Comparison of ENCODE assay signal across 12 cellular contexts in genomic region chr3:13238687-13239466, GRCh38.
A peak's percentile ranks its signal among the peaks of the same experiment; 100 is the strongest.
DNase-seq lines count a peak whose midpoint lies in the region; ATAC-seq and TF ChIP-seq lines count a peak whose summit lies in the region.
"Had no signal": no experiment of that assay in that cellular context is flagged by ENCODE, and none has a peak within 500 bp of the region (broad histone marks: within the 10 kb centered on the region; RNA-seq: fewer than 3 reads in every experiment).

No MANE protein-coding gene starts in this region.

- H3K4me2 ChIP-seq in neuronal stem cell (ENCODE audit: insufficient read depth, low read length, poor library complexity, severe bottlenecking) (no peak overlapping the region), osteoblast (ENCODE audit: insufficient read depth, low read length) (no peak overlapping the region)

- H3K79me1 ChIP-seq in neuronal stem cell (ENCODE audit: low read depth, low read length): peaks cover 1% of the 10 kb centered on the region

- WGBS in right cardiac atrium: 86% methylated on average over 18 of the region's 18 CpGs
- WGBS in neuronal stem cell (ENCODE audit: extremely low coverage in 2 of 2, insufficient read length in 2 of 2, insufficient replicate concordance in 1 of 2), 2 donors: no CpG with 5 or more reads among the region's 18 CpGs

- ATAC-seq in right cardiac atrium (no peak), left ventricle myocardium superior (no peak)

- peak overlapping the region; percentile 24 for H2BK120ac ChIP-seq in neuronal stem cell (ENCODE audit: low read depth, low read length)

- H3K4me3 ChIP-seq in right cardiac atrium (ENCODE audit: low read length) (no peak overlapping the region), HEK293 (ENCODE audit: low read depth, low read length) (no peak overlapping the region), neuronal stem cell (ENCODE audit: low read length in 2 of 2) (no peak overlapping the region), osteoblast (ENCODE audit: insufficient read depth, low read length) (no peak overlapping the region)

- H3K27ac ChIP-seq in right cardiac atrium (ENCODE audit: low read length) (no peak overlapping the region), HEK293 (ENCODE audit: extremely low read depth, low read depth, low read length) (no peak overlapping the region), neuronal stem cell (replicated peaks; ENCODE audit: low read length) (no peak overlapping the region), osteoblast (ENCODE audit: low read depth, low read length) (no peak overlapping the region)
- H3K27ac ChIP-seq: C4-2B had no signal

- peak in 2 of 3 donors; percentile 36 to 41 for DNase-seq in right cardiac atrium
- DNase-seq in left ventricle myocardium superior: no peak
- no peak for DNase-seq in neuronal stem cell (ENCODE audit: low spot score)
- no peak for DNase-seq in NCI-H2107 (lab: John Stamatoyannopoulos, UW)
- DNase-seq in osteoblast (ENCODE audit: insufficient read length, low spot score, missing footprints): no peak
- DNase-seq: Caco-2; CD4-positive, alpha-beta T cell; GDM1; GOT3; H9 had no signal

- CTCF ChIA-PET in HEK293 (lab: Yijun Ruan, JAX): interaction anchor here (0.6 kb wide), 1 partner anchor 73 kb away, joined by 3 read pairs; no protein-coding TSS in a partner anchor

- no peak overlapping the region for H4K91ac ChIP-seq in neuronal stem cell (ENCODE audit: low read depth, low read length, poor library complexity)

- intact Hi-C loops in right cardiac atrium (cut with DNase I): no loop called here
- intact Hi-C loops in left ventricle myocardium superior (cut with micrococcal nuclease): no loop called here

- H2AFZ ChIP-seq in neuronal stem cell (ENCODE audit: low read length) (no peak overlapping the region), osteoblast (ENCODE audit: low read length) (no peak overlapping the region)

- peak overlapping the region; percentile 31 for H3K14ac ChIP-seq in neuronal stem cell (ENCODE audit: low read length)

- peak overlapping the region; percentile 33 for H2BK15ac ChIP-seq in neuronal stem cell (ENCODE audit: low read length)

- no peaks in the 10 kb centered on the region for H3K79me2 ChIP-seq in osteoblast (ENCODE audit: insufficient read depth, low read length)

- POLR2A ChIA-PET in HEK293 (lab: Yijun Ruan, JAX): no interaction called here

- H3K27me3 ChIP-seq in right cardiac atrium (ENCODE audit: control insufficient read depth, insufficient read depth) (no peaks in the 10 kb centered on the region), neuronal stem cell (ENCODE audit: control insufficient read depth in 3 of 3, insufficient read depth in 3 of 3, low read depth in 1 of 3, low read length in 3 of 3) (no peaks in the 10 kb centered on the region), osteoblast (ENCODE audit: insufficient read depth, low read length) (no peaks in the 10 kb centered on the region)

- H3K36me3 ChIP-seq in HEK293 (ENCODE audit: control insufficient read depth in 2 of 2, insufficient read depth in 1 of 2, low read length in 2 of 2): no peaks in the 10 kb centered on the region
- no peaks in the 10 kb centered on the region for H3K36me3 ChIP-seq in neuronal stem cell (replicated peaks in 1 of 2; ENCODE audit: control insufficient read depth in 2 of 2, insufficient read depth in 2 of 2, low read length in 2 of 2)
- no peaks in the 10 kb centered on the region for H3K36me3 ChIP-seq in osteoblast (ENCODE audit: insufficient read depth, low read length)

- no peaks in the 10 kb centered on the region for H4K20me1 ChIP-seq in osteoblast (ENCODE audit: insufficient read depth, low read length)

- H3K18ac ChIP-seq in neuronal stem cell (ENCODE audit: low read length): peak overlapping the region; percentile 84

- no peak overlapping the region for H3K4ac ChIP-seq in neuronal stem cell (ENCODE audit: low read length)

- peak overlapping the region; percentile 83 for H3K23ac ChIP-seq in neuronal stem cell (ENCODE audit: low read depth, low read length, poor library complexity)

- peak overlapping the region; percentile 73 for H2AK5ac ChIP-seq in neuronal stem cell (ENCODE audit: low read depth, low read length)

- no peak overlapping the region for H4K8ac ChIP-seq in neuronal stem cell (ENCODE audit: low read depth, low read length)

- no peaks in the 10 kb centered on the region for H3K9me3 ChIP-seq in right cardiac atrium (ENCODE audit: control insufficient read depth, low read length)
- H3K9me3 ChIP-seq in HEK293 (ENCODE audit: control insufficient read depth, insufficient read depth, low read depth, low read length): no peaks in the 10 kb centered on the region
- no peaks in the 10 kb centered on the region for H3K9me3 ChIP-seq in neuronal stem cell (replicated peaks in 1 of 2; ENCODE audit: control insufficient read depth in 2 of 2, insufficient read depth in 1 of 2, low read depth in 1 of 2, low read length in 2 of 2)
- H3K9me3 ChIP-seq in osteoblast (ENCODE audit: low read depth, low read length): no peaks in the 10 kb centered on the region
- H3K9me3 ChIP-seq: Caco-2 had no signal

- H3K4me1 ChIP-seq in right cardiac atrium (ENCODE audit: control insufficient read depth, insufficient read depth, low read length): no peaks in the 10 kb centered on the region
- peaks cover 12% of the 10 kb centered on the region for H3K4me1 ChIP-seq in HEK293 (ENCODE audit: control insufficient read depth, insufficient read depth, low read length)
- peaks cover 8 to 10% of the 10 kb centered on the region in 2 donors for H3K4me1 ChIP-seq in neuronal stem cell (ENCODE audit: control insufficient read depth in 2 of 2, insufficient read depth in 1 of 2, low read depth in 1 of 2, low read length in 2 of 2)
- H3K4me1 ChIP-seq in osteoblast (ENCODE audit: insufficient read depth, low read length): no peaks in the 10 kb centered on the region
- H3K4me1 ChIP-seq: Caco-2 had no signal

- no peak overlapping the region for H2BK12ac ChIP-seq in neuronal stem cell (ENCODE audit: low read length)

- no peak overlapping the region for H3K9ac ChIP-seq in neuronal stem cell (ENCODE audit: low read depth, low read length, poor library complexity)

- TF ChIP-seq CTCF in HEK293 (tag by site-specific recombination; IDR thresholded peaks at IDR 0.05) (no peak), osteoblast (IDR thresholded peaks at IDR 0.05; ENCODE audit: extremely low read depth, low read depth, low read length) (no peak)

- no peak overlapping the region for H2BK5ac ChIP-seq in neuronal stem cell (ENCODE audit: low read length)

TF ChIP-seq in HEK293, 187 proteins besides CTCF, POLR2A, EP300 and RAD21:
- 0 out of 2 replicates have a peak, but pooled peaks have one; percentile 32 for TF ChIP-seq GLIS2 (tag by site-specific recombination; IDR thresholded peaks at IDR 0.05)
- TF ChIP-seq ZIC2 (tag by site-specific recombination; IDR thresholded peaks at IDR 0.05): peak; percentile 84
- TF ChIP-seq GLIS1 (tag by site-specific recombination; IDR thresholded peaks at IDR 0.05): peak; percentile 68
- no peak for TF ChIP-seq ZNF555 (tag by site-specific recombination; conservative IDR thresholded peaks at IDR 0.05)
- no peak for TF ChIP-seq ZNF157 (tag by site-specific recombination; IDR thresholded peaks at IDR 0.05)
- TF ChIP-seq TSHZ1 (tag by site-specific recombination; IDR thresholded peaks at IDR 0.05; ENCODE audit: borderline replicate concordance): no peak

Comparison
In these comparisons a context has a peak if more than half of its experiments do, and no peak if none do; other contexts are left out.
1. DNase-seq: peak in right cardiac atrium (2 of 3); none in left ventricle myocardium superior (single experiment), neuronal stem cell (single experiment), NCI-H2107 (single experiment) and osteoblast (single experiment).